In the genomic region with DNA sequence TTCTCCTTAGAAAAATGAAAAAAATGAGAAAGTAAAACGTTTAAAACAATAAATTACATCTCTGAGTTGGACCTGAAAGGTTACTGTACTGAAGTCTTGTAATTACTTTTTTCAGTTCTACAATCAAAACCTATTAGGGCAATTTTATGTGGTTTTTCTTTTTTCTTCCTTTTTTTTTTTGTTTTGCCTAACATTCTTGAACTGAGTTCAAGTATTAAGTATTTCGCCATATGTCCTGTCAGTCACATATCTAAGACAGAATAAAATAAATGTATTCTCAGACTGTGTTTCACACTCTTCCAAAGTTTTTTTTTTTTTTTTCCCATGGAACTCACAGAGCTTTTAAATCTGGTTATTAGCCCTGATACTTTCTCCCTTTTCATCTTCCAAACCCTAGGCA, we compare ENCODE assay signal across 27 cellular contexts.
DNase-seq lines count a peak whose midpoint lies in the region; ATAC-seq and TF ChIP-seq lines count a peak whose summit lies in the region.
"Had no signal": no experiment of that assay in that cellular context is flagged by ENCODE, and none has a peak within 500 bp of the region (broad histone marks: within the 10 kb centered on the region; RNA-seq: fewer than 3 reads in every experiment).

No MANE protein-coding gene starts in this region.

- H3K27ac Mint-ChIP-seq in neural crest cell (ENCODE audit: unreplicated experiment) = peak overlapping the region; percentile 1
- H3K27ac Mint-ChIP-seq in activated CD4-positive, alpha-beta T cell treated with anti-CD3 and anti-CD28 coated beads, Interleukin-2, amount 10 ng/mL, durations not matched to agents 7 days and 5 days = no peak overlapping the region
- H3K27ac Mint-ChIP-seq: activated naive CD8-positive, alpha-beta T cell; memory B cell; T-helper 17 cell had no signal

- H2AFZ ChIP-seq in IMR-90 (replicated peaks; ENCODE audit: low read length, poor library complexity) = no peak overlapping the region

- WGBS in IMR-90 (ENCODE audit: extremely low coverage in 2 of 2, insufficient read length in 1 of 2), 2 experiments = no CpG with 5 or more reads among the region's 2 CpGs

- ATAC-seq in IMR-90 (ENCODE audit: low read depth) = no peak
- no peak for ATAC-seq in GM19467 (IDR thresholded peaks at IDR 0.05; ENCODE audit: unreplicated experiment)
- ATAC-seq: HepG2, T-helper 17 cell had no signal

- no peak overlapping the region for H3K14ac ChIP-seq in IMR-90 (replicated peaks; ENCODE audit: low read depth, low read length)

- TF ChIP-seq CTCF in A673 (conservative IDR thresholded peaks at IDR 0.05; ENCODE audit: low read depth, low read length) (no peak), IMR-90 (conservative IDR thresholded peaks at IDR 0.05; ENCODE audit: low read depth, low read length) (no peak), neural crest cell (conservative IDR thresholded peaks at IDR 0.05) (no peak)

- in situ Hi-C loops in IMR-90 (cut with MboI; ENCODE audit: low sequenced_read_pairs) = loop anchor here (25.0 kb wide), 1 partner anchor 1915 kb away; no protein-coding TSS in a partner anchor

- DNase-seq in A673 (ENCODE audit: low spot score) = peak; percentile 28
- no peak for DNase-seq in IMR-90
- no peak for DNase-seq in neural crest cell (ENCODE audit: low read depth, low spot score)
- no peak for DNase-seq in activated CD4-positive, alpha-beta T cell treated with anti-CD3 and anti-CD28 coated beads, Interleukin-2, amount 10 ng/mL, durations not matched to agents 7 days and 5 days
- DNase-seq in epidermal melanocyte (ENCODE audit: insufficient read length, low spot score) = no peak
- no peak for DNase-seq in effector CD8-positive, alpha-beta T cell (lab: John Stamatoyannopoulos, UW)
- DNase-seq: ACHN; activated CD4-positive, alpha-beta T cell treated with anti-CD3 and anti-CD28 coated beads for 1 hour; activated effector memory CD4-positive, alpha-beta T cell treated with Interleukin-2 at 50 U/mL for 16 hours; activated T-cell treated with anti-CD3 and anti-CD28 coated beads for 4 hours; dorsolateral prefrontal cortex; Kasumi-1; NCI-H345; nucleus accumbens; small intestine; stimulated activated CD4-positive, alpha-beta T cell treated with anti-CD3 and anti-CD28 coated beads, Interleukin-1b, Interleukin-23, amount 100 ng/mL, for 48 hours; stimulated activated CD8-positive, alpha-beta memory T cell treated with anti-CD3 and anti-CD28 coated beads, Interleukin-4, amount 100 ng/mL, for 48 hours; T-helper 17 cell; tibial artery had no signal

- peaks cover 57% of the 10 kb centered on the region for H3K4me1 Mint-ChIP-seq in neural crest cell
- no peaks in the 10 kb centered on the region for H3K4me1 Mint-ChIP-seq in activated CD4-positive, alpha-beta T cell treated with anti-CD3 and anti-CD28 coated beads, Interleukin-2, amount 10 ng/mL, durations not matched to agents 7 days and 5 days
- H3K4me1 Mint-ChIP-seq: central memory CD8-positive, alpha-beta T cell; memory B cell; T-helper 17 cell had no signal

- H3K9me3 ChIP-seq in A673 (ENCODE audit: low read depth, low read length, poor library complexity, severe bottlenecking) (no peaks in the 10 kb centered on the region), IMR-90 (ENCODE audit: control insufficient read depth, insufficient read depth, low read length) (no peaks in the 10 kb centered on the region), endocrine pancreas (ENCODE audit: control insufficient read depth, low read length) (no peaks in the 10 kb centered on the region)
- H3K9me3 ChIP-seq: tibial artery had no signal

- dilution Hi-C loops in IMR-90 (cut with HindIII; ENCODE audit: low sequenced_read_pairs, unreplicated experiment) = no loop called here

- peak overlapping the region; percentile 77 for H2BK120ac ChIP-seq in IMR-90 (ENCODE audit: low read depth, low read length)

- no peak overlapping the region for H2BK15ac ChIP-seq in IMR-90 (ENCODE audit: low read depth, low read length)

- H2BK5ac ChIP-seq in IMR-90 (ENCODE audit: low read depth, low read length, poor library complexity, severe bottlenecking) = no peak overlapping the region

- BruUV-seq in A673 (replicated peaks; lab: Mats Ljungman, UMichigan) = no TSS peak
- no TSS peak for BruUV-seq in IMR-90 (replicated peaks; lab: Mats Ljungman, UMichigan)

- H2AK5ac ChIP-seq in IMR-90 (ENCODE audit: low read depth, low read length) = no peak overlapping the region

- H3K4me1 ChIP-seq in A673 (ENCODE audit: insufficient read depth, low read length, poor library complexity, severe bottlenecking) (peaks cover 58% of the 10 kb centered on the region), IMR-90 (ENCODE audit: control insufficient read depth, insufficient read depth, low read length) (peaks cover 4% of the 10 kb centered on the region; the same call in 1 of the 2 replicates), endocrine pancreas (ENCODE audit: control insufficient read depth, insufficient read depth, low read length) (peaks cover 5% of the 10 kb centered on the region)

- no peak overlapping the region for H3K4me2 ChIP-seq in IMR-90 (ENCODE audit: low read depth, low read length)

- no peak overlapping the region for H4K5ac ChIP-seq in IMR-90 (ENCODE audit: low read depth, low read length)

- H4K20me1 ChIP-seq in IMR-90 (ENCODE audit: insufficient read depth, low read length) = no peaks in the 10 kb centered on the region

- no peaks in the 10 kb centered on the region for H3K9me1 ChIP-seq in IMR-90 (ENCODE audit: insufficient read depth, low read length)

- no peak overlapping the region for H2AK9ac ChIP-seq in IMR-90 (replicated peaks; ENCODE audit: low read depth, low read length, poor library complexity)

- peaks cover 2% of the 10 kb centered on the region for H3K9me3 Mint-ChIP-seq in neural crest cell
- no peaks in the 10 kb centered on the region for H3K9me3 Mint-ChIP-seq in activated CD4-positive, alpha-beta T cell treated with anti-CD3 and anti-CD28 coated beads, Interleukin-2, amount 10 ng/mL, durations not matched to agents 7 days and 5 days
- H3K9me3 Mint-ChIP-seq: central memory CD8-positive, alpha-beta T cell; memory B cell had no signal

- H3K4me3 ChIP-seq in A673 (ENCODE audit: low read depth, low read length, poor library complexity, severe bottlenecking) (no peak overlapping the region), IMR-90 (ENCODE audit: insufficient read depth, low read depth, low read length) (no peak overlapping the region), endocrine pancreas (ENCODE audit: control insufficient read depth, insufficient read depth, low read length) (peak overlapping the region; percentile 64)
- H3K4me3 ChIP-seq: dorsolateral prefrontal cortex, SK-N-MC, tibial artery had no signal

- no peak overlapping the region for H4K8ac ChIP-seq in IMR-90 (ENCODE audit: low read depth in 2 of 2, low read length in 2 of 2)

- H3K79me1 ChIP-seq in IMR-90 (ENCODE audit: low read depth in 1 of 2, low read length in 2 of 2) = no peaks in the 10 kb centered on the region

- no peak for TF ChIP-seq RAD21 in IMR-90 (IDR thresholded peaks at IDR 0.05; ENCODE audit: low read length)

- no peaks in the 10 kb centered on the region for H3K36me3 ChIP-seq in A673 (ENCODE audit: insufficient read depth, low read length, poor library complexity, severe bottlenecking)
- H3K36me3 ChIP-seq in IMR-90 (ENCODE audit: control insufficient read depth, insufficient read depth, low read length) = no peaks in the 10 kb centered on the region
- no peaks in the 10 kb centered on the region for H3K36me3 ChIP-seq in endocrine pancreas (ENCODE audit: control insufficient read depth, insufficient read depth, low read length)
- H3K36me3 ChIP-seq: tibial artery had no signal

- POLR2A ChIA-PET in A673 (lab: Charles Lee; ENCODE audit: low non-redundant PET) = no interaction called here
- POLR2A ChIA-PET in IMR-90 (lab: Charles Lee; ENCODE audit: unreplicated experiment) = no interaction called here
- POLR2A ChIA-PET in activated CD4-positive, alpha-beta T cell treated with anti-CD3 and anti-CD28 coated beads, Interleukin-2, amount 10 ng/mL, durations not matched to agents 7 days and 5 days (lab: Charles Lee) = no interaction called here

- H3K27ac ChIP-seq in A673 (ENCODE audit: low read depth, low read length, poor library complexity, severe bottlenecking) (no peak overlapping the region), IMR-90 (ENCODE audit: insufficient read depth, low read length) (no peak overlapping the region)
- H3K27ac ChIP-seq: dorsolateral prefrontal cortex, epithelial cell of prostate, SK-N-MC, tibial artery had no signal

- H3K9ac ChIP-seq in IMR-90 (ENCODE audit: low read depth, low read length) = no peak overlapping the region
- H3K9ac ChIP-seq in endocrine pancreas (ENCODE audit: control insufficient read depth, insufficient read depth, low read length) = no peak overlapping the region

- TF ChIP-seq POLR2A in IMR-90 (IDR thresholded peaks at IDR 0.05; ENCODE audit: low read depth, low read length) = no peak

- no peak overlapping the region for H3K4me3 Mint-ChIP-seq in neural crest cell
- no peak overlapping the region for H3K4me3 Mint-ChIP-seq in activated CD4-positive, alpha-beta T cell treated with anti-CD3 and anti-CD28 coated beads, Interleukin-2, amount 10 ng/mL, durations not matched to agents 7 days and 5 days
- H3K4me3 Mint-ChIP-seq: activated naive CD8-positive, alpha-beta T cell; central memory CD8-positive, alpha-beta T cell; memory B cell; T-helper 17 cell had no signal

- no peaks in the 10 kb centered on the region for H3K27me3 ChIP-seq in A673 (replicated peaks; ENCODE audit: insufficient read depth, low read depth, low read length, poor library complexity)
- H3K27me3 ChIP-seq in IMR-90 (ENCODE audit: control insufficient read depth, insufficient read depth, low read length) = no peaks in the 10 kb centered on the region
- H3K27me3 ChIP-seq in endocrine pancreas (ENCODE audit: control insufficient read depth, insufficient read depth, low read length) = no peaks in the 10 kb centered on the region
- H3K27me3 ChIP-seq: tibial artery had no signal

- H3K36me3 Mint-ChIP-seq in neural crest cell (ENCODE audit: low read depth) = no peaks in the 10 kb centered on the region
- no peaks in the 10 kb centered on the region for H3K36me3 Mint-ChIP-seq in activated CD4-positive, alpha-beta T cell treated with anti-CD3 and anti-CD28 coated beads, Interleukin-2, amount 10 ng/mL, durations not matched to agents 7 days and 5 days (ENCODE audit: low read depth)
- H3K36me3 Mint-ChIP-seq: activated naive CD8-positive, alpha-beta T cell; memory B cell had no signal

- H3K27me3 Mint-ChIP-seq in neural crest cell (ENCODE audit: low read depth) = no peaks in the 10 kb centered on the region
- no peaks in the 10 kb centered on the region for H3K27me3 Mint-ChIP-seq in activated CD4-positive, alpha-beta T cell treated with anti-CD3 and anti-CD28 coated beads, Interleukin-2, amount 10 ng/mL, durations not matched to agents 7 days and 5 days
- H3K27me3 Mint-ChIP-seq: activated naive CD8-positive, alpha-beta T cell; central memory CD8-positive, alpha-beta T cell; memory B cell had no signal

- CTCF ChIA-PET in A673 (lab: Charles Lee) = no interaction called here
- CTCF ChIA-PET in IMR-90 (lab: Yijun Ruan, JAX) = interaction anchor here (0.6 to 1.6 kb wide), 3 partner anchors 10 to 1870 kb away, joined by 4 to 11 read pairs (median 6); no protein-coding TSS in a partner anchor
- CTCF ChIA-PET in activated CD4-positive, alpha-beta T cell treated with anti-CD3 and anti-CD28 coated beads, Interleukin-2, amount 10 ng/mL, durations not matched to agents 7 days and 5 days (lab: Charles Lee) = interaction anchor here (0.9 to 1.2 kb wide), 2 partner anchors 8 to 26 kb away, joined by 3 to 4 read pairs; no protein-coding TSS in a partner anchor

- no peak overlapping the region for H3K56ac ChIP-seq in IMR-90 (ENCODE audit: extremely low read depth, insufficient read depth, low read length)

- no peak overlapping the region for H4K91ac ChIP-seq in IMR-90 (ENCODE audit: insufficient read depth, low read depth, low read length)

- 0 out of 2 replicates have a peak overlapping the region, but pooled peaks have one; percentile 20 for H3K18ac ChIP-seq in IMR-90 (ENCODE audit: low read depth, low read length)

- no peak overlapping the region; the same call in 1 of the 2 replicates for H3K23ac ChIP-seq in IMR-90 (ENCODE audit: low read depth, low read length)

- H2BK20ac ChIP-seq in IMR-90 (ENCODE audit: low read depth, low read length) = peak overlapping the region; percentile 62; the same call in 1 of the 2 replicates

- intact Hi-C loops in A673 (cut with micrococcal nuclease; ENCODE audit: unreplicated experiment) = loop anchor here (5.0 kb wide), 2 partner anchors 415 to 765 kb away; no protein-coding TSS in a partner anchor
- intact Hi-C loops in IMR-90 (cut with micrococcal nuclease) = loop anchor here (5.0 to 10.0 kb wide), 5 partner anchors 415 to 1920 kb away; no protein-coding TSS in a partner anchor

- H3K4ac ChIP-seq in IMR-90 (ENCODE audit: low read depth, low read length) = no peak overlapping the region
